In genomic region chr7:107501593-107501992, GRCh38 we compare ENCODE assay signal across 9 cellular contexts. TPM values are rescaled to one million over a fixed set of nuclear protein-coding genes. Genes with fewer than 3 reads are reported as not detected.
DNase-seq lines count a peak whose midpoint lies in the region; ATAC-seq, FAIRE-seq and TF ChIP-seq lines count a peak whose summit lies in the region.
"Had no signal": no experiment of that assay in that cellular context is flagged by ENCODE, and none has a peak within 500 bp of the region (broad histone marks: within the 10 kb centered on the region; RNA-seq: fewer than 3 reads in every experiment).

No MANE protein-coding gene starts in this region.

- H3K27ac ChIP-seq in smooth muscle cell (ENCODE audit: low read depth): no peak overlapping the region
- H3K27ac ChIP-seq: SJSA1 had no signal

- no peaks in the 10 kb centered on the region for H3F3A ChIP-seq in smooth muscle cell (ENCODE audit: low read depth)

- TF ChIP-seq CTCF in Caco-2 (IDR thresholded peaks at IDR 0.05; ENCODE audit: insufficient read depth in 1 of 2, low read depth in 1 of 2, low read length in 1 of 2, severe bottlenecking in 1 of 2, unreplicated experiment in 1 of 2) (peak; percentile 12 to 49), smooth muscle cell (IDR thresholded peaks at IDR 0.05; ENCODE audit: borderline replicate concordance, insufficient read depth, poor library complexity, severe bottlenecking) (peak; percentile 26)

- peaks cover 21% of the 10 kb centered on the region for H3K79me2 ChIP-seq in smooth muscle cell (ENCODE audit: low read depth)

- no peaks in the 10 kb centered on the region for H3K4me1 Mint-ChIP-seq in Caco-2 (ENCODE audit: low read depth, unreplicated experiment)

- POLR2A ChIA-PET in Caco-2 (lab: Charles Lee): no interaction called here

- H3K4me3 Mint-ChIP-seq in Caco-2 (ENCODE audit: unreplicated experiment): no peak overlapping the region

- no peak overlapping the region for H2AFZ ChIP-seq in smooth muscle cell (ENCODE audit: low read depth)

- H4K20me1 ChIP-seq in smooth muscle cell (ENCODE audit: low read depth): peaks cover 44% of the 10 kb centered on the region

- H3K9me3 ChIP-seq in Caco-2 (no peaks in the 10 kb centered on the region), smooth muscle cell (replicated peaks; ENCODE audit: low read depth) (no peaks in the 10 kb centered on the region)
- H3K9me3 ChIP-seq: SJSA1 had no signal

- ATAC-seq in GM18519 (IDR thresholded peaks at IDR 0.05; ENCODE audit: low FRiP score, unreplicated experiment): no peak
- ATAC-seq in GM21390 (IDR thresholded peaks at IDR 0.05; ENCODE audit: unreplicated experiment): no peak

- H3K36me3 ChIP-seq in Caco-2 (ENCODE audit: control insufficient read depth, insufficient read depth, low read length) (no peaks in the 10 kb centered on the region), smooth muscle cell (ENCODE audit: low read depth) (no peaks in the 10 kb centered on the region)
- H3K36me3 ChIP-seq: SJSA1 had no signal

- BruUV-seq in Caco-2 (replicated peaks; lab: Mats Ljungman, UMichigan): no TSS peak

- no peaks in the 10 kb centered on the region for H3K27me3 Mint-ChIP-seq in Caco-2 (ENCODE audit: insufficient read depth, unreplicated experiment)

- H3K27me3 ChIP-seq in Caco-2 (replicated peaks; ENCODE audit: control insufficient read depth, insufficient read depth, low read length) (no peaks in the 10 kb centered on the region), smooth muscle cell (ENCODE audit: low read depth) (no peaks in the 10 kb centered on the region)
- H3K27me3 ChIP-seq: SJSA1 had no signal

- CTCF ChIA-PET in Caco-2 (lab: Charles Lee): interaction anchor here (1.5 kb wide), 1 partner anchor 38 kb away, joined by 7 read pairs; no protein-coding TSS in a partner anchor

- peaks cover 17% of the 10 kb centered on the region for H3K36me3 Mint-ChIP-seq in Caco-2 (ENCODE audit: insufficient read depth, unreplicated experiment)

- H3K27ac Mint-ChIP-seq in Caco-2 (ENCODE audit: unreplicated experiment): no peak overlapping the region

- H3K4me1 ChIP-seq in Caco-2: peaks cover 10% of the 10 kb centered on the region
- no peaks in the 10 kb centered on the region for H3K4me1 ChIP-seq in smooth muscle cell (ENCODE audit: low read depth)

- no peak for TF ChIP-seq POLR2A in H54 (IDR thresholded peaks at IDR 0.05; ENCODE audit: low read depth, low read length)

- DNase-seq in Caco-2 (peak in 1 of 2 experiments; percentile 38), H54 (ENCODE audit: insufficient read length, low spot score) (no peak), RPMI8226 (peak; percentile 46), fibroblast of gingiva (ENCODE audit: low read depth) (peak; percentile 47), smooth muscle cell (lab: John Stamatoyannopoulos, UW; ENCODE audit: unreplicated experiment) (no peak), dedifferentiated amniotic fluid mesenchymal stem cell (ENCODE audit: extremely low spot score) (no peak)

- H3K9ac ChIP-seq in smooth muscle cell (ENCODE audit: low read depth): no peak overlapping the region

- H3K4me3 ChIP-seq in Caco-2 (ENCODE audit: low read depth, low read length) (no peak overlapping the region), smooth muscle cell (no peak overlapping the region)
- H3K4me3 ChIP-seq: SJSA1 had no signal

- no peak overlapping the region for H3K4me2 ChIP-seq in smooth muscle cell

- intact Hi-C loops in Caco-2 (cut with micrococcal nuclease; ENCODE audit: unreplicated experiment): loop anchor here (1.0 to 2.0 kb wide), 2 partner anchors 38 to 299 kb away; no protein-coding TSS in a partner anchor

- no peaks in the 10 kb centered on the region for H3K9me3 Mint-ChIP-seq in Caco-2 (ENCODE audit: unreplicated experiment)

- peak; percentile 81 for FAIRE-seq in H54 (lab: Jason Lieb, UNC)

- 89% methylated on average over 1 of the region's 1 CpG for WGBS in smooth muscle cell (ENCODE audit: low lambda C conversion rate)

RNA-seq across cellular contexts. Expression of gene GPR22, which starts 31.7 kb away (rescaled TPM):
- total RNA-seq in Caco-2 (2022) (not detected in 2 replicates), smooth muscle cell (not detected in 2 replicates)
- 0.08 TPM in 1 of 2 replicates, not detected in the other for polyA plus RNA-seq in smooth muscle cell
- total RNA-seq: SJSA1 had no signal

Comparison
In these comparisons a context has a peak if more than half of its experiments do, and no peak if none do; other contexts are left out.
1. DNase-seq: peak in RPMI8226 (single experiment) and fibroblast of gingiva (single experiment); none in H54 (single experiment), smooth muscle cell (single experiment) and dedifferentiated amniotic fluid mesenchymal stem cell (single experiment).